In the genomic region with DNA sequence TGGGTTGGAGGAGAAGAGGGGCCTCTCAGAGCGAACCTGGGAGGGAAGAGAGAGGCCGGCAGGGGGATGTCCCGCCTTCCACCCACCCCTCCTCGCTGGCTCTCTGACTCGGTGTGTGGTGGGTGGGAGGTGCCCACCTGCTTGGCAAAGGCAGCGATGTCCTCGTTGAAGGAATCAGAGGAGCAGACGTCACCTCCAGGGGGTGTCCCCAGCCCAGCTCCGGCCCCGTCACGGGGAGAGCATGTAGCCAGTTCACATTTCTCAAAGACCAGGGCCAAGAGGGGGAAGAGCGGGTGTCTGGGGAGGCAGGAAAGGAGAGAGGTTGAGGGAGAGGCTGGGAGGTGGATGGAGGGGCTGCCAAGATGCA, we compare ENCODE assay signal across 18 cellular contexts. TPM values are rescaled to one million over a fixed set of nuclear protein-coding genes. Genes with fewer than 3 reads are reported as not detected.
DNase-seq lines count a peak whose midpoint lies in the region; ATAC-seq and TF ChIP-seq lines count a peak whose summit lies in the region.
"Had no signal": no experiment of that assay in that cellular context is flagged by ENCODE, and none has a peak within 500 bp of the region (broad histone marks: within the 10 kb centered on the region; RNA-seq: fewer than 3 reads in every experiment).

No MANE protein-coding gene starts in this region.

- no peak overlapping the region for H3K4me2 ChIP-seq in neural progenitor cell

- DNase-seq in central memory CD8-positive, alpha-beta T cell (ENCODE audit: low spot score in 2 of 2) = no peak
- DNase-seq in lower lobe of right lung (peak; percentile 32), neural progenitor cell (ENCODE audit: low spot score) (no peak), right cardiac atrium (no peak), 8988T (no peak)
- no peak for DNase-seq in activated CD4-positive, alpha-beta T cell treated with anti-CD3 and anti-CD28 coated beads, Interleukin-2, amount 50 U/mL, for 4 hours
- DNase-seq in activated CD4-positive, alpha-beta memory T cell treated with anti-CD3 and anti-CD28 coated beads, Interleukin-2, amount 10 ng/mL, durations not matched to agents 7 days and 5 days = no peak
- DNase-seq: CD8-positive, alpha-beta T cell; Kasumi-1; MM.1S; NCI-H1092; NCI-H1436 treated with DMSO at 0.1 percent for 48 hours; NCI-H2029 treated with DMSO at 0.1 percent for 48 hours; NCI-H2171; NCI-H526 treated with DMSO at 0.1 percent for 48 hours had no signal

- H3K4me1 ChIP-seq in HEK293 (ENCODE audit: control insufficient read depth, insufficient read depth, low read length) (peaks cover 6% of the 10 kb centered on the region), lower lobe of right lung (peaks cover 6% of the 10 kb centered on the region), neural progenitor cell (peaks cover 30% of the 10 kb centered on the region), right cardiac atrium (ENCODE audit: control insufficient read depth, insufficient read depth, low read length) (peaks cover 3% of the 10 kb centered on the region)

- H3K4me3 ChIP-seq in HEK293 (ENCODE audit: low read depth, low read length) = no peak overlapping the region
- H3K4me3 ChIP-seq in lower lobe of right lung = no peak overlapping the region
- no peak overlapping the region for H3K4me3 ChIP-seq in neural progenitor cell
- H3K4me3 ChIP-seq in right cardiac atrium (ENCODE audit: low read length) = no peak overlapping the region
- H3K4me3 ChIP-seq: BLaER1 treated with 17β-estradiol and CSF1 and Interleukin-3, amounts not matched to agents 10 nM and 100 nM; SJSA1 had no signal

- H3K79me2 ChIP-seq in neural progenitor cell (ENCODE audit: low read depth) = no peaks in the 10 kb centered on the region

- POLR2A ChIA-PET in HEK293 (lab: Yijun Ruan, JAX) = no interaction called here
- POLR2A ChIA-PET in activated CD4-positive, alpha-beta memory T cell treated with anti-CD3 and anti-CD28 coated beads, Interleukin-2, amount 10 ng/mL, durations not matched to agents 7 days and 5 days (lab: Charles Lee) = no interaction called here

- CTCF ChIA-PET in HEK293 (lab: Yijun Ruan, JAX) = interaction anchor here (1.1 to 2.6 kb wide), 4 partner anchors 11 to 25 kb away, joined by 4 to 13 read pairs (median 7); no protein-coding TSS in a partner anchor
- CTCF ChIA-PET in activated CD4-positive, alpha-beta memory T cell treated with anti-CD3 and anti-CD28 coated beads, Interleukin-2, amount 10 ng/mL, durations not matched to agents 7 days and 5 days (lab: Charles Lee) = interaction anchor here (0.8 kb wide), 1 partner anchor 134 kb away, joined by 3 read pairs; no protein-coding TSS in a partner anchor

- H3K27me3 ChIP-seq in lower lobe of right lung (ENCODE audit: low read depth) = peaks cover 53% of the 10 kb centered on the region
- peaks cover 43% of the 10 kb centered on the region for H3K27me3 ChIP-seq in neural progenitor cell
- H3K27me3 ChIP-seq in right cardiac atrium (ENCODE audit: control insufficient read depth, insufficient read depth) = no peaks in the 10 kb centered on the region

- intact Hi-C loops in lower lobe of right lung (cut with DNase I) = no loop called here
- intact Hi-C loops in right cardiac atrium (cut with DNase I) = no loop called here

- peaks cover 7% of the 10 kb centered on the region for H3K36me3 Mint-ChIP-seq in central memory CD8-positive, alpha-beta T cell (ENCODE audit: insufficient read depth)
- peaks cover 15% of the 10 kb centered on the region for H3K36me3 Mint-ChIP-seq in neural progenitor cell
- no peaks in the 10 kb centered on the region for H3K36me3 Mint-ChIP-seq in activated CD4-positive, alpha-beta memory T cell treated with anti-CD3 and anti-CD28 coated beads, Interleukin-2, amount 10 ng/mL, durations not matched to agents 7 days and 5 days (ENCODE audit: low read depth)
- H3K36me3 Mint-ChIP-seq: CD8-positive, alpha-beta T cell had no signal

- H3K4me1 Mint-ChIP-seq in central memory CD8-positive, alpha-beta T cell = peaks cover 35% of the 10 kb centered on the region
- H3K4me1 Mint-ChIP-seq in neural progenitor cell = peaks cover 33% of the 10 kb centered on the region
- H3K4me1 Mint-ChIP-seq in activated CD4-positive, alpha-beta memory T cell treated with anti-CD3 and anti-CD28 coated beads, Interleukin-2, amount 10 ng/mL, durations not matched to agents 7 days and 5 days = peaks cover 11% of the 10 kb centered on the region

- peaks cover 22% of the 10 kb centered on the region for H3F3A ChIP-seq in neural progenitor cell (ENCODE audit: low read depth)

- H3K27ac ChIP-seq in HEK293 (ENCODE audit: extremely low read depth, low read depth, low read length) = no peak overlapping the region
- no peak overlapping the region for H3K27ac ChIP-seq in lower lobe of right lung
- H3K27ac ChIP-seq in neural progenitor cell = no peak overlapping the region
- no peak overlapping the region for H3K27ac ChIP-seq in right cardiac atrium (ENCODE audit: low read length)
- H3K27ac ChIP-seq: BLaER1 treated with 17β-estradiol and CSF1 and Interleukin-3, amounts not matched to agents 10 nM and 100 nM; SJSA1 had no signal

- H3K4me3 Mint-ChIP-seq in central memory CD8-positive, alpha-beta T cell = no peak overlapping the region
- peak overlapping the region; percentile 36 for H3K4me3 Mint-ChIP-seq in neural progenitor cell
- H3K4me3 Mint-ChIP-seq in activated CD4-positive, alpha-beta memory T cell treated with anti-CD3 and anti-CD28 coated beads, Interleukin-2, amount 10 ng/mL, durations not matched to agents 7 days and 5 days = no peak overlapping the region
- H3K4me3 Mint-ChIP-seq: CD8-positive, alpha-beta T cell had no signal

- H3K27ac Mint-ChIP-seq in central memory CD8-positive, alpha-beta T cell (ENCODE audit: low read depth) = peak overlapping the region; percentile 43
- no peak overlapping the region for H3K27ac Mint-ChIP-seq in neural progenitor cell
- no peak overlapping the region for H3K27ac Mint-ChIP-seq in activated CD4-positive, alpha-beta memory T cell treated with anti-CD3 and anti-CD28 coated beads, Interleukin-2, amount 10 ng/mL, durations not matched to agents 7 days and 5 days
- H3K27ac Mint-ChIP-seq: CD8-positive, alpha-beta T cell had no signal

- H3K9me3 Mint-ChIP-seq in central memory CD8-positive, alpha-beta T cell = no peaks in the 10 kb centered on the region
- H3K9me3 Mint-ChIP-seq in neural progenitor cell = no peaks in the 10 kb centered on the region
- no peaks in the 10 kb centered on the region for H3K9me3 Mint-ChIP-seq in activated CD4-positive, alpha-beta memory T cell treated with anti-CD3 and anti-CD28 coated beads, Interleukin-2, amount 10 ng/mL, durations not matched to agents 7 days and 5 days
- H3K9me3 Mint-ChIP-seq: CD8-positive, alpha-beta T cell had no signal

- peaks cover 0 to 7% of the 10 kb centered on the region in 2 experiments; a peak in 2 of 3 replicates for H3K36me3 ChIP-seq in HEK293 (ENCODE audit: control insufficient read depth in 2 of 2, insufficient read depth in 1 of 2, low read length in 2 of 2)
- H3K36me3 ChIP-seq in lower lobe of right lung = no peaks in the 10 kb centered on the region
- no peaks in the 10 kb centered on the region for H3K36me3 ChIP-seq in neural progenitor cell
- H3K36me3 ChIP-seq: BLaER1 treated with 17β-estradiol and CSF1 and Interleukin-3, amounts not matched to agents 10 nM and 100 nM had no signal

- no peak overlapping the region for H2AFZ ChIP-seq in neural progenitor cell (replicated peaks)

- peaks cover 29% of the 10 kb centered on the region for H4K20me1 ChIP-seq in neural progenitor cell (ENCODE audit: low read depth)

- 56% methylated on average over 12 of the region's 12 CpGs for WGBS in right cardiac atrium

- no peak overlapping the region for H3K9ac ChIP-seq in neural progenitor cell
- H3K9ac ChIP-seq: BLaER1 treated with 17β-estradiol and CSF1 and Interleukin-3, amounts not matched to agents 10 nM and 100 nM had no signal

- H3K9me3 ChIP-seq in HEK293 (ENCODE audit: control insufficient read depth, insufficient read depth, low read depth, low read length) (no peaks in the 10 kb centered on the region), lower lobe of right lung (no peaks in the 10 kb centered on the region), neural progenitor cell (ENCODE audit: low read depth) (no peaks in the 10 kb centered on the region), right cardiac atrium (ENCODE audit: control insufficient read depth, low read length) (no peaks in the 10 kb centered on the region)
- H3K9me3 ChIP-seq: BLaER1 treated with 17β-estradiol and CSF1 and Interleukin-3, amounts not matched to agents 10 nM and 100 nM; SJSA1 had no signal

- H3K27me3 Mint-ChIP-seq in central memory CD8-positive, alpha-beta T cell = peaks cover 82% of the 10 kb centered on the region
- H3K27me3 Mint-ChIP-seq in neural progenitor cell (ENCODE audit: insufficient read depth, low read depth) = peaks cover 25% of the 10 kb centered on the region
- H3K27me3 Mint-ChIP-seq in activated CD4-positive, alpha-beta memory T cell treated with anti-CD3 and anti-CD28 coated beads, Interleukin-2, amount 10 ng/mL, durations not matched to agents 7 days and 5 days = peaks cover 65% of the 10 kb centered on the region

- no peak for ATAC-seq in central memory CD8-positive, alpha-beta T cell (replicated peaks; ENCODE audit: extremely low read depth, poor library complexity, severe bottlenecking)
- no peak for ATAC-seq in lower lobe of right lung
- ATAC-seq in right cardiac atrium = no peak
- ATAC-seq: CD8-positive, alpha-beta T cell had no signal

- TF ChIP-seq CTCF in HEK293 (tag by site-specific recombination; IDR thresholded peaks at IDR 0.05) = no peak
- no peak for TF ChIP-seq CTCF in lower lobe of right lung (IDR thresholded peaks at IDR 0.05)
- TF ChIP-seq CTCF in neural progenitor cell (IDR thresholded peaks at IDR 0.05) = no peak

TF ChIP-seq in HEK293, 187 proteins besides CTCF, POLR2A, EP300 and RAD21 (continues in another document):
- TF ChIP-seq EGR2 (tag by site-specific recombination; IDR thresholded peaks at IDR 0.05; ENCODE audit: low read depth) (peak; percentile 71), ZBTB48 (tag by site-specific recombination; IDR thresholded peaks at IDR 0.05) (no peak), ZFHX2 (tag by site-specific recombination; conservative IDR thresholded peaks at IDR 0.05) (peak; percentile 79)

RNA-seq across cellular contexts. Expression of gene MEIS3, which starts 2.7 kb away (rescaled TPM):
- total RNA-seq in lower lobe of right lung = 5.3 TPM
- total RNA-seq in neural progenitor cell (ENCODE audit: low replicate concordance) = 32.2 and 70.5 TPM in 2 replicates
- total RNA-seq in right cardiac atrium = 1 to 10 TPM; 2.6 to 9.8 (median 6.1) TPM
- 4.1 TPM for polyA plus RNA-seq in right cardiac atrium
- total RNA-seq in activated CD4-positive, alpha-beta memory T cell treated with anti-CD3 and anti-CD28 coated beads, Interleukin-2, amount 10 ng/mL, durations not matched to agents 7 days and 5 days = under 1 TPM in 1 of 2 experiments, not detected in 1; 0.18 TPM
- total RNA-seq: CD8-positive, alpha-beta T cell had no signal

RNA-seq across cellular contexts. Expression of gene SLC8A2, which starts 55.0 kb away (rescaled TPM):
- 0.27 TPM for total RNA-seq in lower lobe of right lung
- 14.5 and 17.6 TPM in 2 replicates for total RNA-seq in neural progenitor cell (ENCODE audit: low replicate concordance)
- total RNA-seq in right cardiac atrium = under 1 TPM in 2 of 4 donors, not detected in 2; 0.09 to 0.26 TPM
- polyA plus RNA-seq in right cardiac atrium = 0.36 TPM
- not detected for total RNA-seq in activated CD4-positive, alpha-beta memory T cell treated with anti-CD3 and anti-CD28 coated beads, Interleukin-2, amount 10 ng/mL, durations not matched to agents 7 days and 5 days
- total RNA-seq: CD8-positive, alpha-beta T cell; SJSA1 had no signal

Comparison
In these comparisons a context has a peak if more than half of its experiments do, and no peak if none do; other contexts are left out.
1. RNA of gene SLC8A2, which starts 55.0 kb away (total RNA-seq): 14.5 to 17.6 TPM in neural progenitor cell; 0.27 TPM in lower lobe of right lung (single experiment), 0.09 to 0.26 TPM in right cardiac atrium and not detected in activated CD4-positive, alpha-beta memory T cell treated with anti-CD3 and anti-CD28 coated beads, Interleukin-2, amount 10 ng/mL, durations not matched to agents 7 days and 5 days; every median in the first group is over 10 times any median in the second.